ENCODE assay signal across 12 cellular contexts in the genomic region with DNA sequence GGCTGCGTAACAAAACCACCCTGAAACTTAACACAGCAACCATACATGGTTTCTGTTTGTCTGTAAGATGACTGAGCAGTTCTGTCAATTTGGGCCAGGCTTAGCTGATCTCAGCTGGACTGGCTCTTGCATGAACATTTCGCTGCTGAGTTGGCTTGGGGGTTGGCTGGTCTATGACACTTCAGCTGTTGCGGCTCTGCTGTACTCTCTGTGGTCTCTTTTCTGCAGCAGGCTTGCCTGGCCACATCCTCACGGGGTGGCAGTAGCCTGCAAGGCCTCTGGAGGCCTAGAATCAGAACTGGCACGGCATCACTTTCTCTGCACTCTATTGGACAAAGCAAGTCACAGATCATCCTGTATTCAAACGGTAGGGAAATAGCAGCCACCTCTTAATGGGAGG.
DNase-seq lines count a peak whose midpoint lies in the region; ATAC-seq lines count a peak whose summit lies in the region.
"Had no signal": no experiment of that assay in that cellular context is flagged by ENCODE, and none has a peak within 500 bp of the region (broad histone marks: within the 10 kb centered on the region; RNA-seq: fewer than 3 reads in every experiment).

No MANE protein-coding gene starts in this region.

- H3K4me3 Mint-ChIP-seq in T-helper 17 cell = peak overlapping the region; percentile 4

- peaks cover 2% of the 10 kb centered on the region for H3K36me3 Mint-ChIP-seq in T-helper 17 cell (ENCODE audit: low read depth)

- H3K27ac Mint-ChIP-seq in T-helper 17 cell = peak overlapping the region; percentile 42

- H3K27ac ChIP-seq in epithelial cell of prostate = peak overlapping the region; percentile 63
- H3K27ac ChIP-seq: heart right ventricle, thoracic aorta had no signal

- H3K4me1 Mint-ChIP-seq in T-helper 17 cell = peaks cover 2% of the 10 kb centered on the region

- DNase-seq in T-helper 17 cell (no peak), epithelial cell of prostate (ENCODE audit: low read depth, low spot score) (no peak), HCEC 1CT (no peak), AML-193 (lab: John Stamatoyannopoulos, UW) (no peak), cerebellum (ENCODE audit: low spot score) (no peak)
- peak; percentile 66 for DNase-seq in activated CD8-positive, alpha-beta memory T cell treated with anti-CD3 and anti-CD28 coated beads, Interleukin-2, amount 50 U/mL, for 48 hours
- DNase-seq in stimulated activated CD8-positive, alpha-beta memory T cell treated with anti-CD3 and anti-CD28 coated beads, Interleukin-7, amount 100 ng/mL, for 1 hour (ENCODE audit: low read depth in 2 of 2) = peak; percentile 8 to 20
- DNase-seq: heart right ventricle, MG63, NCI-H524 had no signal

- H3K27me3 Mint-ChIP-seq in T-helper 17 cell = no peaks in the 10 kb centered on the region

- no peaks in the 10 kb centered on the region for H3K9me3 ChIP-seq in T-helper 17 cell (ENCODE audit: control insufficient read depth, low read length, poor library complexity, severe bottlenecking)
- H3K9me3 ChIP-seq: MG63 had no signal

- peak; percentile 83 for ATAC-seq in T-helper 17 cell
- ATAC-seq: SK-N-SH treated with all-trans-retinoic acid at 6 μM for 48 hours had no signal

Comparison
In these comparisons a context has a peak if more than half of its experiments do, and no peak if none do; other contexts are left out.
1. DNase-seq: peak in activated CD8-positive, alpha-beta memory T cell treated with anti-CD3 and anti-CD28 coated beads, Interleukin-2, amount 50 U/mL, for 48 hours (single experiment) and stimulated activated CD8-positive, alpha-beta memory T cell treated with anti-CD3 and anti-CD28 coated beads, Interleukin-7, amount 100 ng/mL, for 1 hour (2 of 2); none in T-helper 17 cell (0 of 3), epithelial cell of prostate (single experiment), HCEC 1CT (single experiment), AML-193 (0 of 2) and cerebellum (single experiment).